8 cellular contexts compared by ENCODE assay signal in the genomic region with DNA sequence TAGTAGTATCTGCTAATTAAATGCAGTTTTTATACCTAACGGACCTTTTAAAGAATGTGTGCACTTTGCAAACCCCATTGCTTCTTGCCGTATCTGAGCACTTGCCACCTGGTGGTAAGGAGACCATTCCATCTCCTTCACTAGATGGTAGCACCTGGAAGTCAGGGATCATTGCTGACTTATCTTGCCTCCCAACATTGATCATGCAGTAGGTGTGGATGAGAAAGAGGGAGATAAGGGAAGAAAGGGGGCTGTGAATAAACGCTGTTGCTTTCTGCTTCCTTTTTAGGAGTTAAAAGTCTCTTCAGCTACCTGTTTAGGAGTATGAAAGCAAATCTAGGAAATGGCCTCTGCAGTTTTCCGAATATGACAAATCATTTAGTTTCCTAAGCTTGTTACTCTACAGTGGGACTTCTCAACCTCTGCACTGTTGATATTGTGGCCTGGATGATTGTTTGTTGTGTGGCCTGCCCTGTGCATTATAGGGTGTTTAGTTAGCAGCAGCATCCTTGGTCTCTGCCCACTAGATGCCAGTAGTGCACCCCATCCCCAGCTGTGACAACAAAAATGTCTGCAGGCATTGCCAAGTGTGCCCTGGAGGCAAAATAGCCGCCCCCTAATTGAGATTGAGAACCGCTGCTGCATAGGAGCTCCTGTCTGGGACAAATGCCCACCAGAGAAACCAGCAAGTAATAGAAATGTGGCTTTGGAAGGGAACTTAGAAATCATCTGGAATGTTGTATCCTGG. TPM values are rescaled to one million over a fixed set of nuclear protein-coding genes. Genes with fewer than 3 reads are reported as not detected.
A peak's percentile ranks its signal among the peaks of the same experiment; 100 is the strongest.
DNase-seq lines count a peak whose midpoint lies in the region; ATAC-seq and TF ChIP-seq lines count a peak whose summit lies in the region.

No MANE protein-coding gene starts in this region.

- in situ Hi-C loops in astrocyte of the cerebellum (cut with HindIII; ENCODE audit: low sequenced_read_pairs): no loop called here

- no peaks in the 10 kb centered on the region for H3K9me3 ChIP-seq in ovary

- TF ChIP-seq CTCF in astrocyte of the cerebellum (IDR thresholded peaks at IDR 0.05; ENCODE audit: low read depth, low read length, missing control alignments): peak; percentile 39
- TF ChIP-seq CTCF in ovary (IDR thresholded peaks at IDR 0.05): no peak

- WGBS in ovary, 3 donors: 53 to 59% (median 58%) methylated on average over 6 of the region's 6 CpGs

- no peak overlapping the region for H3K4me3 ChIP-seq in astrocyte of the cerebellum (ENCODE audit: low read depth, low read length)
- no peak overlapping the region for H3K4me3 ChIP-seq in ovary

- peak; percentile 42 for ATAC-seq in GM21367 (IDR thresholded peaks at IDR 0.05; ENCODE audit: unreplicated experiment)
- ATAC-seq in HG03575 (IDR thresholded peaks at IDR 0.05; ENCODE audit: extremely low read depth, insufficient number of reproducible peaks, low FRiP score, unreplicated experiment): peak; percentile 26
- ATAC-seq in left colon: peak; percentile 88

- DNase-seq in NCI-H1694 (lab: John Stamatoyannopoulos, UW) (peak; percentile 10), NCI-H1694 treated with DMSO at 0.1 percent for 48 hours (lab: John Stamatoyannopoulos, UW) (no peak), astrocyte of the cerebellum (ENCODE audit: low read depth) (no peak), left colon (peak in 1 of 2 donors; percentile 45), ovary (no peak)
- no peak for DNase-seq in activated effector memory CD4-positive, alpha-beta T cell treated with anti-CD3 and anti-CD28 coated beads, Interleukin-2, amount 50 U/mL, for 16 hours

- no peaks in the 10 kb centered on the region for H3K27me3 ChIP-seq in ovary

- intact Hi-C loops in left colon (cut with DNase I, micrococcal nuclease) (no loop called here), ovary (cut with DNase I) (no loop called here)

- no peak overlapping the region for H3K27ac ChIP-seq in ovary

- no peak for TF ChIP-seq EP300 in ovary (IDR thresholded peaks at IDR 0.05)

- H3K4me1 ChIP-seq in ovary (ENCODE audit: insufficient read depth): peaks cover 19% of the 10 kb centered on the region

- no peaks in the 10 kb centered on the region for H3K36me3 ChIP-seq in ovary

- no peak for TF ChIP-seq POLR2A in ovary (IDR thresholded peaks at IDR 0.05)

RNA-seq across cellular contexts. Expression of a gene that starts 38.8 kb away (rescaled TPM):
- 10 to 100 TPM; 69.0 to 71.1 TPM for total RNA-seq in left colon
- total RNA-seq in ovary: 10 to 100 TPM; 22.4 to 50.3 (median 38.0) TPM
- 10 to 100 TPM; 10.7 to 31.1 TPM for polyA plus RNA-seq in ovary

Comparison
In these comparisons a context has a peak if more than half of its experiments do, and no peak if none do; other contexts are left out.
1. ATAC-seq: peak in every context shown above with its lines; median percentile 88 in left colon; 42 in GM21367; 26 in HG03575.